25 cellular contexts compared by ENCODE assay signal in the genomic region with DNA sequence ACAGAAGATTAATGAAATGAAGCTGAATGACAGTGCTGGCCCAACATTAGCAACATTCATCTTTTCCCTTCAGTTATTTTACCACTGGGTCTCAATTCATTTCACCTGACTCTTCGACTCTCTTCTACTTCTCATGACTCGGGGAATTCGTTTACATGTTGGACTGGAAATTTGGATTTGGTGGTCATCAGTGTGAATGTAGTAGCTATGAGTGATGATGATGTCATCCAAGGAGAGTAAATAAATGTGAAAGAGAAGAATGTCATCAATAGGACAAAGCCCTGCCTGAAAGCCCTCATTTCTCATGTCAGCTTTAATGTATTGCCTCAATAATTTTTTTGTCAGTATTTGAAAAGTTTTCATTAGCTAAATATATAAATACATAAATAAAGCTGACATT. TPM values are rescaled to one million over a fixed set of nuclear protein-coding genes. Genes with fewer than 3 reads are reported as not detected.
DNase-seq lines count a peak whose midpoint lies in the region; ATAC-seq and TF ChIP-seq lines count a peak whose summit lies in the region.
"Had no signal": no experiment of that assay in that cellular context is flagged by ENCODE, and none has a peak within 500 bp of the region (broad histone marks: within the 10 kb centered on the region; RNA-seq: fewer than 3 reads in every experiment).

No MANE protein-coding gene starts in this region.

- no peaks in the 10 kb centered on the region for H3K36me3 ChIP-seq in IMR-90 (ENCODE audit: control insufficient read depth, insufficient read depth, low read length)
- H3K36me3 ChIP-seq: ascending aorta, pancreas, SJSA1, tibial artery had no signal

- no peaks in the 10 kb centered on the region for H4K20me1 ChIP-seq in IMR-90 (ENCODE audit: insufficient read depth, low read length)

- no peak overlapping the region for H3K23ac ChIP-seq in IMR-90 (ENCODE audit: low read depth, low read length)

- H2BK20ac ChIP-seq in IMR-90 (ENCODE audit: low read depth, low read length), result no peak overlapping the region

- H2BK15ac ChIP-seq in IMR-90 (ENCODE audit: low read depth, low read length), result no peak overlapping the region

- no peak overlapping the region for H4K8ac ChIP-seq in IMR-90 (ENCODE audit: low read depth in 2 of 2, low read length in 2 of 2)

- no peak for TF ChIP-seq RAD21 in IMR-90 (IDR thresholded peaks at IDR 0.05; ENCODE audit: low read length)

- WGBS in IMR-90 (ENCODE audit: extremely low coverage in 2 of 2, insufficient read length in 1 of 2), 2 experiments, result no CpG with 5 or more reads among the region's 3 CpGs

- H2BK120ac ChIP-seq in IMR-90 (ENCODE audit: low read depth, low read length), result no peak overlapping the region

- H3K27me3 ChIP-seq in IMR-90 (ENCODE audit: control insufficient read depth, insufficient read depth, low read length) (peaks cover 11% of the 10 kb centered on the region; the same call in 1 of the 2 replicates), foreskin keratinocyte (no peaks in the 10 kb centered on the region)
- H3K27me3 ChIP-seq: ascending aorta, pancreas, tibial artery had no signal

- no peak overlapping the region for H3K56ac ChIP-seq in IMR-90 (ENCODE audit: extremely low read depth, insufficient read depth, low read length)

- DNase-seq in Daoy (ENCODE audit: low read depth) (peak; percentile 51), IMR-90 (peak; percentile 62), SHP77 treated with DMSO at 0.1 percent for 48 hours (lab: John Stamatoyannopoulos, UW) (peak; percentile 53), foreskin keratinocyte (peak in 1 of 2 donors; percentile 47), Kasumi-1 (lab: John Stamatoyannopoulos, UW) (no peak), NCI-H446 (lab: John Stamatoyannopoulos, UW) (no peak), KBM-7 (no peak)
- DNase-seq: activated CD8-positive, alpha-beta T cell treated with anti-CD3 and anti-CD28 coated beads for 36 hours; activated naive CD4-positive, alpha-beta T cell treated with anti-CD3 and anti-CD28 coated beads, Interleukin-2, amount 10 ng/mL, durations not matched to agents 7 days and 5 days; activated T-cell treated with anti-CD3 and anti-CD28 coated beads, Interleukin-2, amount 50 U/mL, for 24 hours; foreskin melanocyte; H7; hippocampal formation; naive B cell; NCI-H1930; NCI-H446 treated with DMSO at 0.1 percent for 48 hours; pancreas; stimulated activated naive CD4-positive, alpha-beta T cell; T-helper 17 cell; tibial artery had no signal

- no peak overlapping the region for H2AK9ac ChIP-seq in IMR-90 (replicated peaks; ENCODE audit: low read depth, low read length, poor library complexity)

- H2AK5ac ChIP-seq in IMR-90 (ENCODE audit: low read depth, low read length), result no peak overlapping the region

- in situ Hi-C loops in IMR-90 (cut with MboI; ENCODE audit: low sequenced_read_pairs) (loop anchor here (10.0 kb wide), 1 partner anchor 56 kb away; no protein-coding TSS in a partner anchor), KBM-7 (cut with MboI; ENCODE audit: low pct_unique_long_range_greater_than_20kb, low sequenced_read_pairs) (no loop called here)

- no peak overlapping the region for H3K14ac ChIP-seq in IMR-90 (replicated peaks; ENCODE audit: low read depth, low read length)

- no peaks in the 10 kb centered on the region for H3K9me3 ChIP-seq in IMR-90 (ENCODE audit: control insufficient read depth, insufficient read depth, low read length)
- H3K9me3 ChIP-seq: ascending aorta, pancreas, SJSA1, tibial artery had no signal

- H3K9ac ChIP-seq in IMR-90 (ENCODE audit: low read depth, low read length), result no peak overlapping the region

- BruUV-seq in IMR-90 (replicated peaks; lab: Mats Ljungman, UMichigan), result no TSS peak

- no peak overlapping the region for H4K5ac ChIP-seq in IMR-90 (ENCODE audit: low read depth, low read length)

- no peak overlapping the region for H3K4me3 ChIP-seq in IMR-90 (ENCODE audit: insufficient read depth, low read depth, low read length)
- H3K4me3 ChIP-seq: ascending aorta, pancreas, SJSA1, tibial artery had no signal

- TF ChIP-seq POLR2A in IMR-90 (IDR thresholded peaks at IDR 0.05; ENCODE audit: low read depth, low read length), result no peak

- no peaks in the 10 kb centered on the region for H3K79me1 ChIP-seq in IMR-90 (ENCODE audit: low read depth in 1 of 2, low read length in 2 of 2)

- H3K18ac ChIP-seq in IMR-90 (ENCODE audit: low read depth, low read length), result no peak overlapping the region

- POLR2A ChIA-PET in IMR-90 (lab: Charles Lee; ENCODE audit: unreplicated experiment), result no interaction called here

- H3K27ac ChIP-seq in IMR-90 (ENCODE audit: insufficient read depth, low read length), result no peak overlapping the region
- no peak overlapping the region for H3K27ac ChIP-seq in foreskin keratinocyte
- H3K27ac ChIP-seq: ascending aorta, pancreas, SJSA1, tibial artery had no signal

- dilution Hi-C loops in IMR-90 (cut with HindIII; ENCODE audit: low sequenced_read_pairs, unreplicated experiment), result no loop called here

- H3K4me1 ChIP-seq in IMR-90 (ENCODE audit: control insufficient read depth, insufficient read depth, low read length) (no peaks in the 10 kb centered on the region; the same call in 1 of the 2 replicates), foreskin keratinocyte (no peaks in the 10 kb centered on the region)
- H3K4me1 ChIP-seq: ascending aorta, pancreas, tibial artery had no signal

- TF ChIP-seq CTCF in IMR-90 (conservative IDR thresholded peaks at IDR 0.05; ENCODE audit: low read depth, low read length), result no peak
- no peak for TF ChIP-seq CTCF in foreskin keratinocyte (conservative IDR thresholded peaks at IDR 0.05)

- H4K91ac ChIP-seq in IMR-90 (ENCODE audit: insufficient read depth, low read depth, low read length), result no peak overlapping the region

- H3K4ac ChIP-seq in IMR-90 (ENCODE audit: low read depth, low read length), result no peak overlapping the region

- ATAC-seq in IMR-90 (ENCODE audit: low read depth), result no peak
- peak; percentile 68 for ATAC-seq in foreskin keratinocyte
- ATAC-seq in GM21360 (IDR thresholded peaks at IDR 0.05; ENCODE audit: unreplicated experiment), result no peak
- ATAC-seq: activated CD8-positive, alpha-beta T cell treated with anti-CD3 and anti-CD28 coated beads for 36 hours; pancreas; sciatic nerve; T-helper 17 cell had no signal

- no peak overlapping the region for H3K4me2 ChIP-seq in IMR-90 (ENCODE audit: low read depth, low read length)

- no peak overlapping the region for H2BK5ac ChIP-seq in IMR-90 (ENCODE audit: low read depth, low read length, poor library complexity, severe bottlenecking)

- no peaks in the 10 kb centered on the region for H3K9me1 ChIP-seq in IMR-90 (ENCODE audit: insufficient read depth, low read length)

- CTCF ChIA-PET in IMR-90 (lab: Yijun Ruan, JAX), result interaction anchor here (1.4 to 1.6 kb wide), 2 partner anchors 13 to 53 kb away, joined by 3 to 5 read pairs; no protein-coding TSS in a partner anchor

- H2AFZ ChIP-seq in IMR-90 (replicated peaks; ENCODE audit: low read length, poor library complexity), result no peak overlapping the region

- intact Hi-C loops in IMR-90 (cut with micrococcal nuclease), result no loop called here

TF ChIP-seq in IMR-90, 13 proteins besides CTCF, POLR2A, EP300 and RAD21:
- TF ChIP-seq NFE2L2 (IDR thresholded peaks at IDR 0.05; ENCODE audit: low read depth, low read length) (no peak), MAZ (IDR thresholded peaks at IDR 0.05; ENCODE audit: borderline replicate concordance, low read depth, low read length) (no peak), RFX5 (IDR thresholded peaks at IDR 0.05; ENCODE audit: low read depth, low read length) (no peak)
- TF ChIP-seq, protein P1, sequence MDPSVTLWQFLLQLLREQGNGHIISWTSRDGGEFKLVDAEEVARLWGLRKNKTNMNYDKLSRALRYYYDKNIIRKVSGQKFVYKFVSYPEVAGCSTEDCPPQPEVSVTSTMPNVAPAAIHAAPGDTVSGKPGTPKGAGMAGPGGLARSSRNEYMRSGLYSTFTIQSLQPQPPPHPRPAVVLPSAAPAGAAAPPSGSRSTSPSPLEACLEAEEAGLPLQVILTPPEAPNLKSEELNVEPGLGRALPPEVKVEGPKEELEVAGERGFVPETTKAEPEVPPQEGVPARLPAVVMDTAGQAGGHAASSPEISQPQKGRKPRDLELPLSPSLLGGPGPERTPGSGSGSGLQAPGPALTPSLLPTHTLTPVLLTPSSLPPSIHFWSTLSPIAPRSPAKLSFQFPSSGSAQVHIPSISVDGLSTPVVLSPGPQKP (IDR thresholded peaks at IDR 0.05; ENCODE audit: borderline replicate concordance, low read depth, low read length), result no peak

RNA-seq across cellular contexts. Expression of gene CFAP95, which starts 21.9 kb away (rescaled TPM):
- 2.5 TPM in 1 of 2 replicates, not detected in the other for total RNA-seq in Daoy (2014; rRNA removed; shearing (Covaris generic))
- total RNA-seq in IMR-90 (2012; rRNA removed) (not detected in 2 replicates), foreskin keratinocyte (not detected in 2 replicates)
- polyA plus RNA-seq in IMR-90 (2012; rRNA removed) (not detected in 2 replicates), foreskin keratinocyte (0.26 TPM in 1 of 2 replicates, not detected in the other)
- not detected in 2 replicates for polyA plus RNA-seq in IMR-90 (2012; cell fraction: cytosol; rRNA removed)
- polyA plus RNA-seq in IMR-90 (2012; cell fraction: nucleus; rRNA removed; ENCODE audit: low replicate concordance), result not detected in 2 replicates
- total RNA-seq: activated CD8-positive, alpha-beta T cell treated with anti-CD3 and anti-CD28 coated beads for 36 hours; ascending aorta; G401; sciatic nerve; SJSA1; T-helper 17 cell had no signal

RNA-seq across cellular contexts. Expression of gene PTAR1, which starts 38.9 kb away (rescaled TPM):
- total RNA-seq in Daoy (2014; rRNA removed; shearing (Covaris generic)), result 33.9 and 41.8 TPM in 2 replicates
- 110 and 115 TPM in 2 replicates for total RNA-seq in IMR-90 (2012; rRNA removed)
- 7.5 and 10.6 TPM in 2 replicates for polyA plus RNA-seq in IMR-90 (2012; rRNA removed)
- 0.92 and 1.3 TPM in 2 replicates for polyA plus RNA-seq in IMR-90 (2012; cell fraction: cytosol; rRNA removed)
- 3.0 and 27.1 TPM in 2 replicates for polyA plus RNA-seq in IMR-90 (2012; cell fraction: nucleus; rRNA removed; ENCODE audit: low replicate concordance)
- total RNA-seq in foreskin keratinocyte, result 36.0 and 39.9 TPM in 2 replicates
- 3.6 TPM in 2 replicates for polyA plus RNA-seq in foreskin keratinocyte

Comparison
In these comparisons a context has a peak if more than half of its experiments do, and no peak if none do; other contexts are left out.
1. DNase-seq: peak in Daoy (single experiment), IMR-90 (single experiment) and SHP77 treated with DMSO at 0.1 percent for 48 hours (single experiment); none in Kasumi-1 (0 of 2), NCI-H446 (0 of 2) and KBM-7 (single experiment).